In genomic region chr1:109546311-109547109, GRCh38 we compare ENCODE assay signal across 8 cellular contexts. TPM values are rescaled to one million over a fixed set of nuclear protein-coding genes. Genes with fewer than 3 reads are reported as not detected.
A peak's percentile ranks its signal among the peaks of the same experiment; 100 is the strongest.
DNase-seq lines count a peak whose midpoint lies in the region; ATAC-seq lines count a peak whose summit lies in the region.

No MANE protein-coding gene starts in this region.

- H3K27me3 ChIP-seq in endocrine pancreas (ENCODE audit: control insufficient read depth, insufficient read depth, low read length) (no peaks in the 10 kb centered on the region), mesendoderm (ENCODE audit: insufficient read depth, low read length, poor library complexity) (no peaks in the 10 kb centered on the region)

- H3K4me3 ChIP-seq in endocrine pancreas (ENCODE audit: control insufficient read depth, insufficient read depth, low read length), result peak overlapping the region; percentile 99
- H3K4me3 ChIP-seq in mesendoderm (ENCODE audit: low read length), result no peak overlapping the region

- no peak overlapping the region for H3K27ac ChIP-seq in mesendoderm (ENCODE audit: low read depth, low read length)

- peaks cover 24% of the 10 kb centered on the region for H3K79me2 ChIP-seq in mesendoderm (ENCODE audit: control insufficient read depth, insufficient read depth, low read length)

- no peaks in the 10 kb centered on the region for H3K9me3 ChIP-seq in endocrine pancreas (ENCODE audit: control insufficient read depth, low read length)

- no peak overlapping the region for H3K4ac ChIP-seq in mesendoderm (ENCODE audit: low read depth, low read length)

- peaks cover 2% of the 10 kb centered on the region for H3K79me1 ChIP-seq in mesendoderm (ENCODE audit: low read length)

- H3K9ac ChIP-seq in endocrine pancreas (ENCODE audit: control insufficient read depth, insufficient read depth, low read length), result peak overlapping the region; percentile 90
- H3K9ac ChIP-seq in mesendoderm (ENCODE audit: low read length), result peak overlapping the region; percentile 56

- no CpG with 5 or more reads among the region's 5 CpGs for WGBS in mesendoderm (ENCODE audit: extremely low coverage, insufficient coverage, low lambda C conversion rate)

- peak overlapping the region; percentile 33 for H4K5ac ChIP-seq in mesendoderm (ENCODE audit: low read length)

- DNase-seq in 8988T (peak; percentile 49), HT1080 (ENCODE audit: low read depth) (peak; percentile 77), mesendoderm (peak; percentile 91)
- peak; percentile 66 for DNase-seq in NK-92 treated with Interleukin-12 subunit alpha and Interleukin-12 subunit beta, amount 100 ng/mL, for 24 hours (lab: John Stamatoyannopoulos, UW)
- peak; percentile 52 to 75 (median 64) for DNase-seq in activated CD8-positive, alpha-beta memory T cell treated with anti-CD3 and anti-CD28 coated beads for 48 hours (ENCODE audit: low read depth in 2 of 3, low spot score in 2 of 3)
- DNase-seq in stimulated activated CD8-positive, alpha-beta memory T cell treated with anti-CD3 and anti-CD28 coated beads, Interleukin-12 subunit alpha, Interleukin-12 subunit beta, amount 100 ng/mL, for 1 hour (ENCODE audit: low read depth), result peak; percentile 85

- H2BK120ac ChIP-seq in mesendoderm (ENCODE audit: low read depth, low read length), result peak overlapping the region; percentile 52

- H3K4me1 ChIP-seq in endocrine pancreas (ENCODE audit: control insufficient read depth, insufficient read depth, low read length) (peaks cover 15% of the 10 kb centered on the region), mesendoderm (ENCODE audit: control insufficient read depth, low read depth, low read length) (no peaks in the 10 kb centered on the region)

- H2AK5ac ChIP-seq in mesendoderm (ENCODE audit: low read length), result peak overlapping the region; percentile 32

- no peak overlapping the region for H2BK15ac ChIP-seq in mesendoderm (replicated peaks; ENCODE audit: low read depth)

- no peak overlapping the region for H3K4me2 ChIP-seq in mesendoderm (ENCODE audit: low read length)

- peak; percentile 35 for ATAC-seq in GM18520 (IDR thresholded peaks at IDR 0.05; ENCODE audit: unreplicated experiment)

- peak overlapping the region; percentile 61 for H3K56ac ChIP-seq in mesendoderm (ENCODE audit: low read length)

- H2BK5ac ChIP-seq in mesendoderm (ENCODE audit: low read length), result no peak overlapping the region

- H3K36me3 ChIP-seq in endocrine pancreas (ENCODE audit: control insufficient read depth, insufficient read depth, low read length) (no peaks in the 10 kb centered on the region), mesendoderm (ENCODE audit: control insufficient read depth, insufficient read depth, low read length) (no peaks in the 10 kb centered on the region)

- no peak overlapping the region for H3K18ac ChIP-seq in mesendoderm (ENCODE audit: low read length)

- H3K23ac ChIP-seq in mesendoderm (ENCODE audit: low read length), result no peak overlapping the region

- no peak overlapping the region for H4K8ac ChIP-seq in mesendoderm (ENCODE audit: low read depth, low read length)

RNA-seq across cellular contexts. Expression of gene GNAI3, which starts 1.9 kb away (rescaled TPM):
- 11.0 and 12.1 TPM in 2 replicates for total RNA-seq in HT1080 (2014; rRNA removed; shearing (Covaris generic))
- polyA plus RNA-seq in HT1080 (2015; cell fraction: cytosol; rRNA removed), result 10.7 and 11.8 TPM in 2 replicates
- polyA plus RNA-seq in HT1080 (2015; cell fraction: nucleus; rRNA removed), result 10.0 and 11.3 TPM in 2 replicates
- polyA plus RNA-seq in mesendoderm (2013, experiment 1 of 2), result 6.2 TPM
- polyA plus RNA-seq in mesendoderm (2013, experiment 2 of 2), result 6.5 TPM

RNA-seq across cellular contexts. Expression of gene GPR61, which starts 6.8 kb away (rescaled TPM):
- total RNA-seq in HT1080 (2014; rRNA removed; shearing (Covaris generic)), result not detected in 2 replicates
- polyA plus RNA-seq in HT1080 (2015; cell fraction: cytosol; rRNA removed), result 0.02 TPM in 1 of 2 replicates, not detected in the other
- polyA plus RNA-seq in HT1080 (2015; cell fraction: nucleus; rRNA removed), result 0.05 TPM in 1 of 2 replicates, not detected in the other
- 0.10 TPM for polyA plus RNA-seq in mesendoderm (2013, experiment 1 of 2)
- polyA plus RNA-seq in mesendoderm (2013, experiment 2 of 2), result 0.08 TPM

RNA-seq across cellular contexts. Expression of gene AMIGO1, which starts 37.0 kb away (rescaled TPM):
- 1.4 and 2.0 TPM in 2 replicates for total RNA-seq in HT1080 (2014; rRNA removed; shearing (Covaris generic))
- 2.2 and 2.6 TPM in 2 replicates for polyA plus RNA-seq in HT1080 (2015; cell fraction: cytosol; rRNA removed)
- 2.4 TPM in 2 replicates for polyA plus RNA-seq in HT1080 (2015; cell fraction: nucleus; rRNA removed)
- polyA plus RNA-seq in mesendoderm (2013, experiment 1 of 2), result 0.56 TPM
- 0.48 TPM for polyA plus RNA-seq in mesendoderm (2013, experiment 2 of 2)

RNA-seq across cellular contexts. Expression of gene CYB561D1, which starts 52.6 kb away (rescaled TPM):
- total RNA-seq in HT1080 (2014; rRNA removed; shearing (Covaris generic)), result 2.6 and 2.7 TPM in 2 replicates
- polyA plus RNA-seq in HT1080 (2015; cell fraction: cytosol; rRNA removed), result 5.4 and 7.8 TPM in 2 replicates
- polyA plus RNA-seq in HT1080 (2015; cell fraction: nucleus; rRNA removed), result 11.0 and 14.0 TPM in 2 replicates
- 1.7 TPM for polyA plus RNA-seq in mesendoderm (2013, experiment 1 of 2)
- 1.4 TPM for polyA plus RNA-seq in mesendoderm (2013, experiment 2 of 2)
